In genomic region chr1:201888282-201889033, GRCh38 we compare ENCODE assay signal across 9 cellular contexts. TPM values are rescaled to one million over a fixed set of nuclear protein-coding genes. Genes with fewer than 3 reads are reported as not detected.
DNase-seq lines count a peak whose midpoint lies in the region; ATAC-seq and TF ChIP-seq lines count a peak whose summit lies in the region.
"Had no signal": no experiment of that assay in that cellular context is flagged by ENCODE, and none has a peak within 500 bp of the region (broad histone marks: within the 10 kb centered on the region; RNA-seq: fewer than 3 reads in every experiment).

SHISA4 (plus strand) TSS chr1:201888898; CDS start chr1:201888995, 97 bp downstream.

- H4K20me1 ChIP-seq in H9 (ENCODE audit: control insufficient read depth, insufficient read depth, insufficient read length): no peaks in the 10 kb centered on the region

- H3K4me3 ChIP-seq in WERI-Rb-1 (ENCODE audit: low read depth, low read length) (peak within 1 kb of the TSS; percentile 58), epithelial cell of esophagus (ENCODE audit: low read length) (peak within 1 kb of the TSS; percentile 52), mesendoderm (ENCODE audit: low read length) (peak within 1 kb of the TSS; percentile 67)

- H2BK120ac ChIP-seq in H9 (ENCODE audit: low read depth, low read length, poor library complexity, severe bottlenecking): no peak within 1 kb of the TSS
- H2BK120ac ChIP-seq in mesendoderm (ENCODE audit: low read depth, low read length): no peak within 1 kb of the TSS

- H3K9ac ChIP-seq in H9 (ENCODE audit: extremely low read depth, insufficient read length, low read length) (no peak within 1 kb of the TSS), mesendoderm (ENCODE audit: low read length) (peak within 1 kb of the TSS; percentile 75)

- H3K27ac Mint-ChIP-seq in H9: peak within 1 kb of the TSS in 1 of 3 experiments; percentile 88; a peak in 2 of 7 replicates

- no peaks in the 10 kb centered on the region for H3K36me3 Mint-ChIP-seq in H9 (ENCODE audit: insufficient read depth in 1 of 3, low read depth in 3 of 3)

- H3K27ac ChIP-seq in H9 (ENCODE audit: insufficient read length, low read depth, low read length): no peak within 1 kb of the TSS
- peak within 1 kb of the TSS; percentile 45 for H3K27ac ChIP-seq in WERI-Rb-1
- no peak within 1 kb of the TSS for H3K27ac ChIP-seq in mesendoderm (ENCODE audit: low read depth, low read length)
- H3K27ac ChIP-seq in substantia nigra (ENCODE audit: low read depth, low read length, poor library complexity, severe bottlenecking): peak within 1 kb of the TSS; percentile 99
- H3K27ac ChIP-seq: HL-60 had no signal

- peaks cover 14% of the 10 kb centered on the region for H3K36me3 ChIP-seq in WERI-Rb-1
- no peaks in the 10 kb centered on the region for H3K36me3 ChIP-seq in mesendoderm (ENCODE audit: control insufficient read depth, insufficient read depth, low read length)

- no peak within 1 kb of the TSS; the same call in 1 of the 2 replicates for H3K14ac ChIP-seq in H9 (ENCODE audit: insufficient read depth, low read length)

- no peaks in the 10 kb centered on the region for H3K79me1 ChIP-seq in H9 (ENCODE audit: insufficient read depth, low read depth, low read length, poor library complexity, severe bottlenecking)
- no peaks in the 10 kb centered on the region for H3K79me1 ChIP-seq in mesendoderm (ENCODE audit: low read length)

- H3K56ac ChIP-seq in H9 (ENCODE audit: insufficient read length, low read depth, low read length) (no peak within 1 kb of the TSS), mesendoderm (ENCODE audit: low read length) (peak within 1 kb of the TSS; percentile 90)

- no peaks in the 10 kb centered on the region for H3K27me3 ChIP-seq in H9 (ENCODE audit: insufficient read depth, low read length)
- H3K27me3 ChIP-seq in WERI-Rb-1 (ENCODE audit: insufficient read depth, low read depth, severe bottlenecking): no peaks in the 10 kb centered on the region
- H3K27me3 ChIP-seq in mesendoderm (ENCODE audit: insufficient read depth, low read length, poor library complexity): no peaks in the 10 kb centered on the region

- no peak within 1 kb of the TSS for H2AK5ac ChIP-seq in H9 (ENCODE audit: insufficient read length, low read length)
- no peak within 1 kb of the TSS for H2AK5ac ChIP-seq in mesendoderm (ENCODE audit: low read length)

- H3K9me3 Mint-ChIP-seq in H9: no peaks in the 10 kb centered on the region

- H4K8ac ChIP-seq in H9 (replicated peaks; ENCODE audit: insufficient read length, low read depth, low read length): no peak within 1 kb of the TSS
- H4K8ac ChIP-seq in mesendoderm (ENCODE audit: low read depth, low read length): no peak within 1 kb of the TSS

- peaks cover 15% of the 10 kb centered on the region for H3K27me3 Mint-ChIP-seq in H9 (ENCODE audit: low read depth)

- H3K4ac ChIP-seq in H9 (ENCODE audit: low read depth, low read length): no peak within 1 kb of the TSS
- no peak within 1 kb of the TSS for H3K4ac ChIP-seq in mesendoderm (ENCODE audit: low read depth, low read length)

- H3K23ac ChIP-seq in H9 (ENCODE audit: insufficient read length, low read depth, low read length) (no peak within 1 kb of the TSS), mesendoderm (ENCODE audit: low read length) (peak within 1 kb of the TSS; percentile 45)

- H3K79me2 ChIP-seq in H9 (ENCODE audit: insufficient read depth, low read length) (no peaks in the 10 kb centered on the region), mesendoderm (ENCODE audit: control insufficient read depth, insufficient read depth, low read length) (no peaks in the 10 kb centered on the region)

- H2BK5ac ChIP-seq in H9 (ENCODE audit: insufficient read length, low read length) (no peak within 1 kb of the TSS), mesendoderm (ENCODE audit: low read length) (no peak within 1 kb of the TSS)

- H3K18ac ChIP-seq in H9 (ENCODE audit: insufficient read length, low read depth, low read length) (no peak within 1 kb of the TSS), mesendoderm (ENCODE audit: low read length) (no peak within 1 kb of the TSS)

- H3K4me1 ChIP-seq in H9 (ENCODE audit: insufficient read depth, low read length) (no peaks in the 10 kb centered on the region), mesendoderm (ENCODE audit: control insufficient read depth, low read depth, low read length) (peaks cover 3% of the 10 kb centered on the region)

- H3K23me2 ChIP-seq in H9 (ENCODE audit: insufficient read length, low read depth, low read length, poor library complexity, severe bottlenecking): peaks cover 5% of the 10 kb centered on the region

- no peak within 1 kb of the TSS for H2BK15ac ChIP-seq in H9 (ENCODE audit: low read depth, low read length)
- H2BK15ac ChIP-seq in mesendoderm (replicated peaks; ENCODE audit: low read depth): no peak within 1 kb of the TSS

- no peak within 1 kb of the TSS for H2AFZ ChIP-seq in H9 (ENCODE audit: low read length)

- H3K9me3 ChIP-seq in H9 (ENCODE audit: control insufficient read depth, low read depth, low read length) (no peaks in the 10 kb centered on the region), WERI-Rb-1 (ENCODE audit: severe bottlenecking) (no peaks in the 10 kb centered on the region)

- H3K4me1 Mint-ChIP-seq in H9: peaks cover 18 to 20% of the 10 kb centered on the region in 2 experiments

- no peak for ATAC-seq in HG03432 (IDR thresholded peaks at IDR 0.05; ENCODE audit: unreplicated experiment)

- WGBS in H9 (ENCODE audit: extremely low coverage, insufficient read length, low lambda C conversion rate): no CpG with 5 or more reads among the region's 47 CpGs
- no CpG with 5 or more reads among the region's 47 CpGs for WGBS in mesendoderm (ENCODE audit: extremely low coverage, insufficient coverage, low lambda C conversion rate)

- no peak within 1 kb of the TSS for H3T11ph ChIP-seq in H9 (ENCODE audit: low read length)

- H3K4me2 ChIP-seq in H9 (ENCODE audit: insufficient read depth, insufficient read length, low read length) (peak within 1 kb of the TSS; percentile 30), mesendoderm (ENCODE audit: low read length) (peak within 1 kb of the TSS; percentile 96)

- H3K4me3 Mint-ChIP-seq in H9: peak within 1 kb of the TSS; percentile 72 to 83

- TF ChIP-seq CTCF in H9 (conservative IDR thresholded peaks at IDR 0.05): no peak
- TF ChIP-seq CTCF in WERI-Rb-1 (IDR thresholded peaks at IDR 0.05; ENCODE audit: low read depth, low read length): no peak
- no peak for TF ChIP-seq CTCF in epithelial cell of esophagus (IDR thresholded peaks at IDR 0.05; ENCODE audit: insufficient read depth, low read depth, low read length, missing control alignments)

- no peak within 1 kb of the TSS for H4K5ac ChIP-seq in H9 (ENCODE audit: insufficient read length, low read depth, low read length)
- H4K5ac ChIP-seq in mesendoderm (ENCODE audit: low read length): no peak within 1 kb of the TSS

- H2BK12ac ChIP-seq in H9 (ENCODE audit: insufficient read length, low read depth, low read length): no peak within 1 kb of the TSS

- H4K91ac ChIP-seq in H9 (ENCODE audit: insufficient read length, low read depth, low read length): no peak within 1 kb of the TSS

- DNase-seq in AG20443 (ENCODE audit: low spot score) (peak; percentile 90), H9 (peak; percentile 81), WERI-Rb-1 (peak; percentile 74), epithelial cell of esophagus (ENCODE audit: low read depth) (peak; percentile 41), mesendoderm (no peak), substantia nigra (lab: John Stamatoyannopoulos, UW) (peak; percentile 60 to 99 (median 96)), NCI-H128 (lab: John Stamatoyannopoulos, UW; ENCODE audit: unreplicated experiment) (no peak)

- no peak within 1 kb of the TSS for H2BK20ac ChIP-seq in H9 (ENCODE audit: low read depth, low read length, poor library complexity, severe bottlenecking)

RNA-seq across cellular contexts. Expression of gene SHISA4, which starts in this region (rescaled TPM):
- total RNA-seq in H9 (2021): 6.3 and 8.1 TPM in 2 replicates
- 2.5 TPM for polyA plus RNA-seq in mesendoderm (2013, experiment 1 of 2)
- polyA plus RNA-seq in mesendoderm (2013, experiment 2 of 2): 2.7 TPM

Comparison
In these comparisons a context has a peak if more than half of its experiments do, and no peak if none do; other contexts are left out.
1. DNase-seq: peak in AG20443 (single experiment), H9 (single experiment), WERI-Rb-1 (single experiment), epithelial cell of esophagus (single experiment) and substantia nigra (49 of 49); none in mesendoderm (single experiment) and NCI-H128 (single experiment).
2. H3K27ac ChIP-seq: peak in WERI-Rb-1 (single experiment) and substantia nigra (single experiment); none in H9 (single experiment) and mesendoderm (single experiment).
3. Peak in every context shown above with its lines, with median percentiles within 50 percentile points of each other: H3K4me3 ChIP-seq.